ENCODE assay signal across 15 cellular contexts in the genomic region with DNA sequence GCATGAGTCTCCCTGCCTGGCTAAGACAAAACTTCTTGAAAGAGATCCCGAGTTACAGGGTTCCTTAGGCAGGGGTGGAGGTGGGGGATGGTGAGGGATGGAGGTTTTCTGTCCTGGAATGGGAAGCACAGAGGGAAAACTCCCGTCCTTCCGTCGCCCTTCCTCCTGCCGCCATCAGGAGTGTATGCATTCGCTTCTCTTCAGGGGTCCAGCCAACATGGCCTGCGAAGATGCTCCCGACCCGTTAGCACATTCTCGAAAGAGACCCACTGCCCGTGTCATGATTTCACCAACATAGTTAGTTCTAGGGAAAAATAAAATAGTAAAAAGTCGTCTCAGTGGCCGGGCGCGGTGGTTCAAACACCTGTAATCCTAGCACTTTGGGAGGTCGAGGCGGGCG. TPM values are rescaled to one million over a fixed set of nuclear protein-coding genes. Genes with fewer than 3 reads are reported as not detected.
DNase-seq lines count a peak whose midpoint lies in the region; ATAC-seq and TF ChIP-seq lines count a peak whose summit lies in the region.
"Had no signal": no experiment of that assay in that cellular context is flagged by ENCODE, and none has a peak within 500 bp of the region (broad histone marks: within the 10 kb centered on the region; RNA-seq: fewer than 3 reads in every experiment).

No MANE protein-coding gene starts in this region.

- no peak for DNase-seq in HFFc6
- DNase-seq in central memory CD8-positive, alpha-beta T cell (ENCODE audit: low spot score in 2 of 2) = no peak
- no peak for DNase-seq in right lobe of liver
- DNase-seq in stomach = no peak
- no peak for DNase-seq in DMS79 (lab: John Stamatoyannopoulos, UW)
- DNase-seq in kidney tubule cell (ENCODE audit: low spot score) = no peak
- DNase-seq: activated CD4-positive, alpha-beta T cell treated with anti-CD3 and anti-CD28 coated beads for 1 hour; DND-41; PC-9; stimulated activated CD4-positive, alpha-beta T cell treated with anti-CD3 and anti-CD28 coated beads, Interleukin-12 subunit alpha, Interleukin-12 subunit beta, amount 100 ng/mL, for 4 hours had no signal

- no peak overlapping the region for H3K27ac Mint-ChIP-seq in HFFc6
- no peak overlapping the region for H3K27ac Mint-ChIP-seq in central memory CD8-positive, alpha-beta T cell (ENCODE audit: low read depth)
- H3K27ac Mint-ChIP-seq: activated naive CD4-positive, alpha-beta T cell treated with anti-CD3 and anti-CD28 coated beads, Interleukin-2, amount 50 U/mL, for 24 hours had no signal

- TF ChIP-seq EP300 in stomach (IDR thresholded peaks at IDR 0.05) = no peak

- TF ChIP-seq POLR2A in right lobe of liver (IDR thresholded peaks at IDR 0.05) = no peak
- TF ChIP-seq POLR2A in stomach (IDR thresholded peaks at IDR 0.05) = no peak

- H3K36me3 ChIP-seq in right lobe of liver (no peaks in the 10 kb centered on the region), stomach (no peaks in the 10 kb centered on the region)

- H3K27me3 ChIP-seq in right lobe of liver (no peaks in the 10 kb centered on the region), stomach (no peaks in the 10 kb centered on the region)
- H3K27me3 ChIP-seq: BLaER1 had no signal

- H3K4me3 ChIP-seq in right lobe of liver (no peak overlapping the region), stomach (no peak overlapping the region)
- H3K4me3 ChIP-seq: BLaER1, PC-9 had no signal

- intact Hi-C loops in right lobe of liver (cut with DNase I) (no loop called here), stomach (cut with DNase I; ENCODE audit: low total_unique reads) (no loop called here)

- 84% methylated on average over 16 of the region's 18 CpGs for WGBS in right lobe of liver (ENCODE audit: insufficient coverage, low coverage, low lambda C conversion rate, missing lambda C conversion rate)
- WGBS in stomach, 5 donors = 83 to 95% (median 91%) methylated on average over 18 of the region's 18 CpGs

- H3K27me3 Mint-ChIP-seq in HFFc6 (ENCODE audit: insufficient read depth) = no peaks in the 10 kb centered on the region
- H3K27me3 Mint-ChIP-seq in central memory CD8-positive, alpha-beta T cell = peaks cover 46% of the 10 kb centered on the region

- peaks cover 47% of the 10 kb centered on the region for H3K4me1 Mint-ChIP-seq in HFFc6 (ENCODE audit: low read depth)
- peaks cover 8% of the 10 kb centered on the region for H3K4me1 Mint-ChIP-seq in central memory CD8-positive, alpha-beta T cell

- ATAC-seq in central memory CD8-positive, alpha-beta T cell (replicated peaks; ENCODE audit: extremely low read depth, poor library complexity, severe bottlenecking) = no peak
- no peak for ATAC-seq in right lobe of liver
- ATAC-seq in HG02938 (IDR thresholded peaks at IDR 0.05; ENCODE audit: unreplicated experiment) = no peak

- H3K9me3 ChIP-seq in right lobe of liver (peaks cover 0 to 5% (median 0%) of the 10 kb centered on the region in 4 donors), stomach (peaks cover 1 to 15% (median 13%) of the 10 kb centered on the region in 4 donors)

- H3K4me3 Mint-ChIP-seq in HFFc6 = peak overlapping the region; percentile 94
- peak overlapping the region; percentile 66 for H3K4me3 Mint-ChIP-seq in central memory CD8-positive, alpha-beta T cell

- H3K27ac ChIP-seq in right lobe of liver (peak overlapping the region in 2 of 3 donors; percentile 54 to 56), stomach (peak overlapping the region; percentile 65 to 79 (median 74))
- H3K27ac ChIP-seq: BLaER1, PC-9 had no signal

- TF ChIP-seq CTCF in HFFc6 (IDR thresholded peaks at IDR 0.05) = no peak
- no peak for TF ChIP-seq CTCF in right lobe of liver (IDR thresholded peaks at IDR 0.05)
- TF ChIP-seq CTCF in stomach (IDR thresholded peaks at IDR 0.05) = no peak

- H3K4me1 ChIP-seq in right lobe of liver = no peaks in the 10 kb centered on the region
- H3K4me1 ChIP-seq in stomach = peaks cover 7 to 18% (median 8%) of the 10 kb centered on the region in 4 donors

- peaks cover 2% of the 10 kb centered on the region; the same call in 1 of the 2 replicates for H3K9me3 Mint-ChIP-seq in HFFc6
- H3K9me3 Mint-ChIP-seq in central memory CD8-positive, alpha-beta T cell = peaks cover 5% of the 10 kb centered on the region

- H3K36me3 Mint-ChIP-seq in HFFc6 (ENCODE audit: low read depth) = no peaks in the 10 kb centered on the region
- no peaks in the 10 kb centered on the region for H3K36me3 Mint-ChIP-seq in central memory CD8-positive, alpha-beta T cell (ENCODE audit: insufficient read depth)
- H3K36me3 Mint-ChIP-seq: activated naive CD4-positive, alpha-beta T cell treated with anti-CD3 and anti-CD28 coated beads, Interleukin-2, amount 50 U/mL, for 24 hours had no signal

RNA-seq across cellular contexts. Expression of gene KIF25, which starts 37.1 kb away (rescaled TPM):
- not detected for total RNA-seq in HFFc6 (2021; fragmentation: NEBNext Ultra II Directional; extraction: Animal tissue kit (Norgen Biotek cat#: 25700))
- total RNA-seq in right lobe of liver (under 1 TPM in 1 of 6 experiments, not detected in 5; 0.15 TPM), stomach (under 1 TPM in 1 of 5 donors, not detected in 4; 0.37 TPM)
- polyA plus RNA-seq in stomach = under 1 TPM in 2 of 3 donors, not detected in 1; 0.31 to 0.33 TPM
- total RNA-seq: epithelial cell of proximal tubule; PC-9; T-helper 1 cell treated with Interleukin-12 subunit alpha and Interleukin-12 subunit beta and Interleukin-4 antibody, amounts not matched to agents 30 ng/mL and 1 ng/mL, for 36 hours had no signal

RNA-seq across cellular contexts. Expression of gene FRMD1, which starts 44.5 kb away (rescaled TPM):
- not detected for total RNA-seq in HFFc6 (2021; fragmentation: NEBNext Ultra II Directional; extraction: Animal tissue kit (Norgen Biotek cat#: 25700))
- under 1 TPM in 5 of 6 experiments, not detected in 1; 0.07 to 0.23 (median 0.12) TPM for total RNA-seq in right lobe of liver
- 10 to 100 TPM in 3 of 5 donors, 1 to 10 TPM in 1, under 1 TPM in 1; 0.43 to 42.9 (median 16.9) TPM for total RNA-seq in stomach
- polyA plus RNA-seq in stomach = 1 to 10 TPM; 5.0 to 9.8 (median 5.6) TPM
- total RNA-seq: epithelial cell of proximal tubule; PC-9; T-helper 1 cell treated with Interleukin-12 subunit alpha and Interleukin-12 subunit beta and Interleukin-4 antibody, amounts not matched to agents 30 ng/mL and 1 ng/mL, for 36 hours had no signal
